ENCODE assay signal across 14 cellular contexts in the genomic region with DNA sequence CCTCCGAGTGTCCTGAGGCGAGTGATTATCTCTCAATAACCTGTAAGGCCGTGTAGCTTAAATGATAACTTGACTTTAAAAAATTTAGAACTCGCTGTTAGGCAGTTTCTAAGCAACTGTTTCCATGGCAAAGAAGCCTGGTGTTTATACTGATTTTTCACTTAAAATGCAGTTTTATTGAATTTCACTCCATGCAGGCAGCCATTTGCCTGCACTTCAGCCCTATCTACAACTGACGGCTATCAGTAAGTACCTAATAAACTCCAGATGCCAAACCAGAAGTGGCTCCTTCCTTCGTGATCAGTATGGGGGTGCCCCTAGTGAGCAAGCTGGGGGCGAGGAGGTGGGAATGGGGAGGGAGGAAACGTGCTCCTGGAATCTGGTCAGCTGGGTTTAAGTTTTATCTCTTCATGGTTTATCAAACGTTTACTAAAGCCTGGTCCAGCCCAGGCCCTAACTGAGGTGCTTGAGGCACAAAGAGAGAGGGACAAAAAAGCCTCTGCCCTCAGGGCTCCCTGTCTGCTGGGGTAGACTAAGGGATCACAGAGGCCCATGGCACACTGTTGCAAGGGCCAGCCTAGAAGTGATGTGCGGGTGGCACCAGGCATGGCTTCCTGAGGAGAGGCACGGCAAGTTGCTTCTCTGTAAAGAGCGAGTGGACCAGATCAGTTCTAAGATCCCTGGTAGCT. TPM values are rescaled to one million over a fixed set of nuclear protein-coding genes. Genes with fewer than 3 reads are reported as not detected.
A peak's percentile ranks its signal among the peaks of the same experiment; 100 is the strongest.
DNase-seq lines count a peak whose midpoint lies in the region; ATAC-seq and TF ChIP-seq lines count a peak whose summit lies in the region.
"Had no signal": no experiment of that assay in that cellular context is flagged by ENCODE, and none has a peak within 500 bp of the region (broad histone marks: within the 10 kb centered on the region; RNA-seq: fewer than 3 reads in every experiment).

No MANE protein-coding gene starts in this region.

- no peak overlapping the region for H3K18ac ChIP-seq in mesendoderm (ENCODE audit: low read length)

- no peaks in the 10 kb centered on the region for H3K79me1 ChIP-seq in mesendoderm (ENCODE audit: low read length)

- H2BK5ac ChIP-seq in mesendoderm (ENCODE audit: low read length), result no peak overlapping the region

- H3K4ac ChIP-seq in mesendoderm (ENCODE audit: low read depth, low read length), result no peak overlapping the region

- H3K36me3 ChIP-seq in mesendoderm (ENCODE audit: control insufficient read depth, insufficient read depth, low read length) (peaks cover 3% of the 10 kb centered on the region), thoracic aorta (peaks cover 5% of the 10 kb centered on the region)

- no peak overlapping the region for H3K23ac ChIP-seq in mesendoderm (ENCODE audit: low read length)

- peak overlapping the region; percentile 86 for H3K27ac ChIP-seq in cingulate gyrus (ENCODE audit: low read depth, low read length)
- no peak overlapping the region for H3K27ac ChIP-seq in mesendoderm (ENCODE audit: low read depth, low read length)
- H3K27ac ChIP-seq in thoracic aorta, result peak overlapping the region; percentile 35 to 50
- H3K27ac ChIP-seq: 22Rv1 had no signal

- peak; percentile 65 for DNase-seq in NCI-H82 (lab: John Stamatoyannopoulos, UW)
- DNase-seq in NCI-H82 treated with DMSO at 0.1 percent for 48 hours (lab: John Stamatoyannopoulos, UW; ENCODE audit: unreplicated experiment), result no peak
- peak; percentile 66 for DNase-seq in mesendoderm
- no peak for DNase-seq in thoracic aorta (ENCODE audit: low spot score)
- DNase-seq in AML-193 (lab: John Stamatoyannopoulos, UW), result no peak
- no peak for DNase-seq in NCI-H2029 treated with DMSO at 0.1 percent for 48 hours (lab: John Stamatoyannopoulos, UW)
- DNase-seq: DMS 273 treated with DMSO at 0.1 percent for 48 hours, KBM-7, NCI-H146, NCI-H526 treated with DMSO at 0.1 percent for 48 hours, SHP77 treated with DMSO at 0.1 percent for 48 hours had no signal

- WGBS in mesendoderm (ENCODE audit: extremely low coverage, insufficient coverage, low lambda C conversion rate), result no CpG with 5 or more reads among the region's 12 CpGs

- H4K8ac ChIP-seq in mesendoderm (ENCODE audit: low read depth, low read length), result no peak overlapping the region

- H3K4me2 ChIP-seq in mesendoderm (ENCODE audit: low read length), result no peak overlapping the region

- ATAC-seq in thoracic aorta (ENCODE audit: insufficient number of reproducible peaks, low FRiP score, low read depth) (no peak), HG03378 (IDR thresholded peaks at IDR 0.05; ENCODE audit: unreplicated experiment) (no peak)

- H4K5ac ChIP-seq in mesendoderm (ENCODE audit: low read length), result no peak overlapping the region

- no peaks in the 10 kb centered on the region for H3K9me3 ChIP-seq in thoracic aorta

- no peak overlapping the region for H3K4me3 ChIP-seq in mesendoderm (ENCODE audit: low read length)
- H3K4me3 ChIP-seq in thoracic aorta, result no peak overlapping the region

- H3K27me3 ChIP-seq in mesendoderm (ENCODE audit: insufficient read depth, low read length, poor library complexity), result no peaks in the 10 kb centered on the region
- H3K27me3 ChIP-seq in thoracic aorta (replicated peaks; ENCODE audit: insufficient read depth), result no peaks in the 10 kb centered on the region

- no peak overlapping the region for H2BK120ac ChIP-seq in mesendoderm (ENCODE audit: low read depth, low read length)

- no peak for TF ChIP-seq CTCF in thoracic aorta (IDR thresholded peaks at IDR 0.05)

- no peaks in the 10 kb centered on the region for H3K79me2 ChIP-seq in mesendoderm (ENCODE audit: control insufficient read depth, insufficient read depth, low read length)

- no peak overlapping the region for H3K9ac ChIP-seq in mesendoderm (ENCODE audit: low read length)

- H2AK5ac ChIP-seq in mesendoderm (ENCODE audit: low read length), result no peak overlapping the region

- H3K56ac ChIP-seq in mesendoderm (ENCODE audit: low read length), result peak overlapping the region; percentile 28

- H2BK15ac ChIP-seq in mesendoderm (replicated peaks; ENCODE audit: low read depth), result no peak overlapping the region

- H3K4me1 ChIP-seq in mesendoderm (ENCODE audit: control insufficient read depth, low read depth, low read length) (no peaks in the 10 kb centered on the region), thoracic aorta (ENCODE audit: control insufficient read depth in 1 of 2, low read depth in 2 of 2) (peaks cover 16 to 46% of the 10 kb centered on the region in 2 donors)

RNA-seq across cellular contexts. Expression of a gene that starts 45.5 kb away (rescaled TPM):
- polyA plus RNA-seq in mesendoderm (2013, experiment 1 of 2), result 24.7 TPM
- 25.3 TPM for polyA plus RNA-seq in mesendoderm (2013, experiment 2 of 2)
- total RNA-seq in thoracic aorta, result 10 to 100 TPM; 12.2 to 20.1 TPM

RNA-seq across cellular contexts. Expression of a gene that starts 45.8 kb away (rescaled TPM):
- 26.3 TPM for polyA plus RNA-seq in mesendoderm (2013, experiment 1 of 2)
- 25.7 TPM for polyA plus RNA-seq in mesendoderm (2013, experiment 2 of 2)
- 10 to 100 TPM; 22.3 to 77.7 TPM for total RNA-seq in thoracic aorta

Comparison
In these comparisons a context has a peak if more than half of its experiments do, and no peak if none do; other contexts are left out.
1. DNase-seq: peak in NCI-H82 (single experiment) and mesendoderm (single experiment); none in NCI-H82 treated with DMSO at 0.1 percent for 48 hours (single experiment), thoracic aorta (single experiment), AML-193 (0 of 2) and NCI-H2029 treated with DMSO at 0.1 percent for 48 hours (single experiment).